1 cellular context compared by ENCODE assay signal in the genomic region with DNA sequence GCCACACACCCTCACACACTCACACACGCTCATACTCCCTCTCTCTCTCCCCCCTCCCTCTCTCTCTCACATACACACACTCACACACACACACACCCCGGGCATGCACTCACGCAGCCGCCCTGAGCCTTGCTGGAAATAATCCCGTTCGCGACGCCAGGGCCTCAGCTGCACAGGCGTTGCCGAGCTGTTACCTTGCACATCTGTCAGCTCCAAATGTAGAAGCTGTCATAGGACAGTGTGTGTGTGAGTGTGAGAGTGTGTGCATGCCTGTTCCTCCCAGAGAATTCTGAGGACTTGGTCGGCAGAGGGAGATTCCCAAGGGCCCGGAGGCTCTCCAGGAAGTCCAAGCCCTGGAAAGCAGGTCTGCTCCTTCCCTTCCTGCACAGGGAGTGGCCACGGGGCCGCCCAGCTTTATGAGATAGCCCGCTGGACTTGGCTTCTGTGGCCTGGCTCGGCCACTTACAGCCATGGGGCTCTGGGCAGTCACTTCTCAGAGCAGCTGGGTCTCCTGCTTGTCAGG.
TF ChIP-seq lines count a peak whose summit lies in the region.

No MANE protein-coding gene starts in this region.

TF ChIP-seq in endothelial cell of umbilical vein, 7 proteins besides CTCF, POLR2A, EP300 and RAD21:
- no peak for TF ChIP-seq GATA2 (IDR thresholded peaks at IDR 0.05; ENCODE audit: insufficient read depth, insufficient read length, low read depth, low read length)
